1 cellular context compared by ENCODE assay signal in genomic region chr17:15699413-15699924, GRCh38.
TF ChIP-seq lines count a peak whose summit lies in the region.
"Not testable (repeated sequence)": the region's sequence is repeated elsewhere in the genome, so short reads cannot be mapped to it uniquely, and the experiment has no call there.

TSS of gene ZNF286A (plus strand) at chr17:15699752. CDS start at chr17:15700330, 578 bp downstream.

TF ChIP-seq in HepG2, 621 proteins besides CTCF, POLR2A, EP300 and RAD21 (continued from another document and continues in another):
- TF ChIP-seq ZNF639 (CRISPR knock-in tag; conservative IDR thresholded peaks at IDR 0.05) (peak; percentile 68; the same call in 1 of the 2 replicates), POGZ (CRISPR knock-in tag; IDR thresholded peaks at IDR 0.05) (peak; percentile 82), CHD2 (IDR thresholded peaks at IDR 0.05; ENCODE audit: low read depth, low read length) (peak; percentile 93), RXRB (CRISPR knock-in tag; IDR thresholded peaks at IDR 0.05; ENCODE audit: borderline replicate concordance) (peak; percentile 38; the same call in 1 of the 2 replicates), THAP11 (CRISPR knock-in tag; IDR thresholded peaks at IDR 0.05) (peak; percentile 97), HNRNPLL (IDR thresholded peaks at IDR 0.05; ENCODE audit: low read depth, low read length, poor library complexity, severe bottlenecking) (peak; percentile 46), MNT (IDR thresholded peaks at IDR 0.05) (peak; percentile 51; the same call in 1 of the 2 replicates), SOX6 (CRISPR knock-in tag; IDR thresholded peaks at IDR 0.05) (peak; percentile 27; the same call in 1 of the 2 replicates), ZBTB25 (CRISPR knock-in tag; IDR thresholded peaks at IDR 0.05) (peak; percentile 61; the same call in 1 of the 2 replicates), UBTF (CRISPR knock-in tag; IDR thresholded peaks at IDR 0.05) (0 out of 2 replicates have a peak, but pooled peaks have one; percentile 20), ZNF414 (CRISPR knock-in tag; IDR thresholded peaks at IDR 0.05) (0 out of 2 replicates have a peak, but pooled peaks have one; percentile 38), DR1 (CRISPR knock-in tag; IDR thresholded peaks at IDR 0.05) (0 out of 2 replicates have a peak, but pooled peaks have one; percentile 27), ARID4A (CRISPR knock-in tag; IDR thresholded peaks at IDR 0.05; ENCODE audit: borderline replicate concordance) (peak; percentile 43; the same call in 1 of the 2 replicates), PHF8 (CRISPR knock-in tag; IDR thresholded peaks at IDR 0.05) (peak; percentile 73), ERF (CRISPR knock-in tag; IDR thresholded peaks at IDR 0.05) (peak; percentile 34; the same call in 1 of the 2 replicates), TFDP2 (CRISPR knock-in tag; IDR thresholded peaks at IDR 0.05) (peak; percentile 42; the same call in 1 of the 2 replicates), SMAD3 (CRISPR knock-in tag; IDR thresholded peaks at IDR 0.05) (peak; percentile 60; the same call in 1 of the 2 replicates), FOXK1 (CRISPR knock-in tag; IDR thresholded peaks at IDR 0.05; ENCODE audit: borderline replicate concordance, low read depth) (peak; percentile 41; the same call in 1 of the 2 replicates), ONECUT2 (CRISPR knock-in tag; IDR thresholded peaks at IDR 0.05) (peak; percentile 60; the same call in 1 of the 2 replicates), MXI1 (IDR thresholded peaks at IDR 0.05; ENCODE audit: borderline replicate concordance, low read depth, low read length) (peak; percentile 50; the same call in 1 of the 3 replicates), HOMEZ (CRISPR knock-in tag; IDR thresholded peaks at IDR 0.05; ENCODE audit: low read depth) (peak; percentile 95), ZNF574 (CRISPR knock-in tag; IDR thresholded peaks at IDR 0.05) (peak; percentile 80), ETV5 (CRISPR knock-in tag; IDR thresholded peaks at IDR 0.05; ENCODE audit: borderline replicate concordance) (peak; percentile 55; the same call in 1 of the 2 replicates), YY1 (IDR thresholded peaks at IDR 0.05; ENCODE audit: insufficient read depth, insufficient replicate concordance, low read depth, low read length) (peak; percentile 59), ZFX (CRISPR knock-in tag; IDR thresholded peaks at IDR 0.05; ENCODE audit: low read depth) (peak; percentile 78), ARID5B (CRISPR knock-in tag; IDR thresholded peaks at IDR 0.05) (peak; percentile 46), ATF2 (CRISPR knock-in tag; IDR thresholded peaks at IDR 0.05) (0 out of 2 replicates have a peak, but pooled peaks have one; percentile 52)
- not testable (repeated sequence) for TF ChIP-seq SOX6 (IDR thresholded peaks at IDR 0.05)
